In the genomic region with DNA sequence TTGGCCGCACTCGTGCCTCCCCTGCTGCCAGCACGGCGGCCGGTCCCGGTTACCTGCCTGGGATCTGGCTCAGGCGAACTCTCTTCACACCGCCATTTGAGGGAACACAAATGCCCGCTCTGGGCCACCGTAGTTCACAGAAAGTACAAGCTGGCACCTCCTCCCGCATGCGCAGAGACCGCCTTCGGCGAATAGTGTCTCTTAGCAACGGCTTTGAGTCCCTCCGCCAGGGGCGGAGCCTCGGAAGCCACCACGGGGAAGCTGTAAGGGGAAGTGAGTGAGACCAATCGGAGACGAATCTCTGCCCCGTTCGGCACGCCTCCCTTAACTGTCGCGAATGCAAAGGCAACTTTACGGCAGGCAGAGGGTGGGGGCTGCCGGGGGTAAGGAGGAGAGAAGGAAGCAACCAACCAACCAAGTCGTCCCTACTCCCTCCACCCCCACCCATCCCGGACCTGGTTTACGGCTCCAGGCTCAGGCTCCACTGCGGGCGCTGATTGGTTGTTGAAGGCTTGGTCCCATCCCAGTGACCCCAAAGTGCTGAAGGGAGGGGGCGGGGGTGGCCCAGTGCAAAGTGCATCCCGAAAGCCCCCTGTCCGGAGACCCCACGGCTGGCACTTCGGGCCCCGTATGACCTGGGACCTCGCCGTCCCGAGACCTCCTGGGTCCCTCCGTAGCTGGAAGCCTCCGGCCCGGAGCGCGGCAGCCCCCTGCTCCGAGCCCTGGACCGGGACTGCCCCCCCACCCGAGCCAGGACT, we compare ENCODE assay signal across 1 cellular context.
TF ChIP-seq lines count a peak whose summit lies in the region.

A gene with protein sequence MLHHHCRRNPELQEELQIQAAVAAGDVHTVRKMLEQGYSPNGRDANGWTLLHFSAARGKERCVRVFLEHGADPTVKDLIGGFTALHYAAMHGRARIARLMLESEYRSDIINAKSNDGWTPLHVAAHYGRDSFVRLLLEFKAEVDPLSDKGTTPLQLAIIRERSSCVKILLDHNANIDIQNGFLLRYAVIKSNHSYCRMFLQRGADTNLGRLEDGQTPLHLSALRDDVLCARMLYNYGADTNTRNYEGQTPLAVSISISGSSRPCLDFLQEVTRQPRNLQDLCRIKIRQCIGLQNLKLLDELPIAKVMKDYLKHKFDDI (plus strand): TSS at position 526 of the 758 bp plus-strand sequence. CDS start 9,628 bp downstream, outside the sequence.
A gene with protein sequence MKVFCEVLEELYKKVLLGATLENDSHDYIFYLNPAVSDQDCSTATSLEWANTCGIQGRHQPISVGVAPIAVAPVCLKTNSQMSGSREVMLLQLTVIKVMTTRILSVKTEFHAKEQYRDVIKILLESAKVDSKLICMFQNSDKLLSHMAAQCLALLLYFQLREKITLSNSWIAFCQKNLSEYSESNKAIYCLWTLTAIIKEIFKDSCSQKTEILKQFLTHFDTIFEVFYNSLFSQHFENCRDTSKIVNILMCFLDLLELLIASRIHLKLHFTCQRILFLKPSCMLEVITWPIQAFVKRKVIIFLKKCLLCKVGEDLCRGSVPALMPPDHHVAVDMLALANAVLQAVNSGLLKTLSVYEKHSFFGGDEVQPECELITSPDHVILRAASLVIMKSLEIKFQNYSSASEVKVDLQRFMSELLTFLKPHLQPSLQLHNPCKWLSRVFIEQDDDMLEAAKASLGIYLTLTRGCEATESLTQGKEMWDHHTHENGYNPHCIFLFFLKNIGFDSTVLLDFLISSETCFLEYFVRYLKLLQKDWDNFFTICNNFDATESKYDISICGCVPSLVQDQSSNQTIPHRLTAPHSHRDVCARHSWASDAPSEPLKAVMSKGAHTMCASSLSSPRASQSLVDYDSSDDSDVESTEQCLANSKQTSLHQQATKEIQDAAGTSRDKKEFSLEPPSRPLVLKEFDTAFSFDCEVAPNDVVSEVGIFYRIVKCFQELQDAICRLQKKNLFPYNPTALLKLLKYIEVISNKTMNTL (minus strand): TSS at position 121 of the 758 bp plus-strand sequence. CDS start 21,342 bp downstream, outside the sequence.

TF ChIP-seq in GM23338, 12 proteins besides CTCF, POLR2A, EP300 and RAD21:
- TF ChIP-seq, protein P1, sequence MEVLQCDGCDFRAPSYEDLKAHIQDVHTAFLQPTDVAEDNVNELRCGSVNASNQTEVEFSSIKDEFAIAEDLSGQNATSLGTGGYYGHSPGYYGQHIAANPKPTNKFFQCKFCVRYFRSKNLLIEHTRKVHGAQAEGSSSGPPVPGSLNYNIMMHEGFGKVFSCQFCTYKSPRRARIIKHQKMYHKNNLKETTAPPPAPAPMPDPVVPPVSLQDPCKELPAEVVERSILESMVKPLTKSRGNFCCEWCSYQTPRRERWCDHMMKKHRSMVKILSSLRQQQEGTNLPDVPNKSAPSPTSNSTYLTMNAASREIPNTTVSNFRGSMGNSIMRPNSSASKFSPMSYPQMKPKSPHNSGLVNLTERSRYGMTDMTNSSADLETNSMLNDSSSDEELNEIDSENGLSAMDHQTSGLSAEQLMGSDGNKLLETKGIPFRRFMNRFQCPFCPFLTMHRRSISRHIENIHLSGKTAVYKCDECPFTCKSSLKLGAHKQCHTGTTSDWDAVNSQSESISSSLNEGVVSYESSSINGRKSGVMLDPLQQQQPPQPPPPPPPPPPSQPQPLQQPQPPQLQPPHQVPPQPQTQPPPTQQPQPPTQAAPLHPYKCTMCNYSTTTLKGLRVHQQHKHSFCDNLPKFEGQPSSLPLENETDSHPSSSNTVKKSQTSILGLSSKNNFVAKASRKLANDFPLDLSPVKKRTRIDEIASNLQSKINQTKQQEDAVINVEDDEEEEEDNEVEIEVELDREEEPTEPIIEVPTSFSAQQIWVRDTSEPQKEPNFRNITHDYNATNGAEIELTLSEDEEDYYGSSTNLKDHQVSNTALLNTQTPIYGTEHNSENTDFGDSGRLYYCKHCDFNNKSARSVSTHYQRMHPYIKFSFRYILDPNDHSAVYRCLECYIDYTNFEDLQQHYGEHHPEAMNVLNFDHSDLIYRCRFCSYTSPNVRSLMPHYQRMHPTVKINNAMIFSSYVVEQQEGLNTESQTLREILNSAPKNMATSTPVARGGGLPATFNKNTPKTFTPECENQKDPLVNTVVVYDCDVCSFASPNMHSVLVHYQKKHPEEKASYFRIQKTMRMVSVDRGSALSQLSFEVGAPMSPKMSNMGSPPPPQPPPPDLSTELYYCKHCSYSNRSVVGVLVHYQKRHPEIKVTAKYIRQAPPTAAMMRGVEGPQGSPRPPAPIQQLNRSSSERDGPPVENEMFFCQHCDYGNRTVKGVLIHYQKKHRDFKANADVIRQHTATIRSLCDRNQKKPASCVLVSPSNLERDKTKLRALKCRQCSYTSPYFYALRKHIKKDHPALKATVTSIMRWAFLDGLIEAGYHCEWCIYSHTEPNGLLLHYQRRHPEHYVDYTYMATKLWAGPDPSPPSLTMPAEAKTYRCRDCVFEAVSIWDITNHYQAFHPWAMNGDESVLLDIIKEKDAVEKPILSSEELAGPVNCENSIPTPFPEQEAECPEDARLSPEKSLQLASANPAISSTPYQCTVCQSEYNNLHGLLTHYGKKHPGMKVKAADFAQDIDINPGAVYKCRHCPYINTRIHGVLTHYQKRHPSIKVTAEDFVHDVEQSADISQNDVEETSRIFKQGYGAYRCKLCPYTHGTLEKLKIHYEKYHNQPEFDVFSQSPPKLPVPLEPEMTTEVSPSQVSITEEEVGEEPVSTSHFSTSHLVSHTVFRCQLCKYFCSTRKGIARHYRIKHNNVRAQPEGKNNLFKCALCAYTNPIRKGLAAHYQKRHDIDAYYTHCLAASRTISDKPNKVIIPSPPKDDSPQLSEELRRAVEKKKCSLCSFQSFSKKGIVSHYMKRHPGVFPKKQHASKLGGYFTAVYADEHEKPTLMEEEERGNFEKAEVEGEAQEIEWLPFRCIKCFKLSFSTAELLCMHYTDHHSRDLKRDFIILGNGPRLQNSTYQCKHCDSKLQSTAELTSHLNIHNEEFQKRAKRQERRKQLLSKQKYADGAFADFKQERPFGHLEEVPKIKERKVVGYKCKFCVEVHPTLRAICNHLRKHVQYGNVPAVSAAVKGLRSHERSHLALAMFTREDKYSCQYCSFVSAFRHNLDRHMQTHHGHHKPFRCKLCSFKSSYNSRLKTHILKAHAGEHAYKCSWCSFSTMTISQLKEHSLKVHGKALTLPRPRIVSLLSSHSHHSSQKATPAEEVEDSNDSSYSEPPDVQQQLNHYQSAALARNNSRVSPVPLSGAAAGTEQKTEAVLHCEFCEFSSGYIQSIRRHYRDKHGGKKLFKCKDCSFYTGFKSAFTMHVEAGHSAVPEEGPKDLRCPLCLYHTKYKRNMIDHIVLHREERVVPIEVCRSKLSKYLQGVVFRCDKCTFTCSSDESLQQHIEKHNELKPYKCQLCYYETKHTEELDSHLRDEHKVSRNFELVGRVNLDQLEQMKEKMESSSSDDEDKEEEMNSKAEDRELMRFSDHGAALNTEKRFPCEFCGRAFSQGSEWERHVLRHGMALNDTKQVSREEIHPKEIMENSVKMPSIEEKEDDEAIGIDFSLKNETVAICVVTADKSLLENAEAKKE (CRISPR knock-in tag; IDR thresholded peaks at IDR 0.05): no peak
- TF ChIP-seq CREB1 (CRISPR knock-in tag; IDR thresholded peaks at IDR 0.05; ENCODE audit: low read depth) (no peak), EZH2phosphoT487 (IDR thresholded peaks at IDR 0.05; ENCODE audit: unreplicated experiment) (no peak), EZH2 (IDR thresholded peaks at IDR 0.05; ENCODE audit: low read depth, unreplicated experiment) (no peak), POLR2AphosphoS5 (IDR thresholded peaks at IDR 0.05; ENCODE audit: low read depth) (peak; percentile 51)
- TF ChIP-seq, protein P2, sequence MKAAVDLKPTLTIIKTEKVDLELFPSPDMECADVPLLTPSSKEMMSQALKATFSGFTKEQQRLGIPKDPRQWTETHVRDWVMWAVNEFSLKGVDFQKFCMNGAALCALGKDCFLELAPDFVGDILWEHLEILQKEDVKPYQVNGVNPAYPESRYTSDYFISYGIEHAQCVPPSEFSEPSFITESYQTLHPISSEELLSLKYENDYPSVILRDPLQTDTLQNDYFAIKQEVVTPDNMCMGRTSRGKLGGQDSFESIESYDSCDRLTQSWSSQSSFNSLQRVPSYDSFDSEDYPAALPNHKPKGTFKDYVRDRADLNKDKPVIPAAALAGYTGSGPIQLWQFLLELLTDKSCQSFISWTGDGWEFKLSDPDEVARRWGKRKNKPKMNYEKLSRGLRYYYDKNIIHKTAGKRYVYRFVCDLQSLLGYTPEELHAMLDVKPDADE (IDR thresholded peaks at IDR 0.05): peak; percentile 50
